In genomic region chr20:49913399-49914047, GRCh38 we compare ENCODE assay signal across 10 cellular contexts. TPM values are rescaled to one million over a fixed set of nuclear protein-coding genes. Genes with fewer than 3 reads are reported as not detected.
DNase-seq lines count a peak whose midpoint lies in the region; ATAC-seq and TF ChIP-seq lines count a peak whose summit lies in the region.
"Had no signal": no experiment of that assay in that cellular context is flagged by ENCODE, and none has a peak within 500 bp of the region (broad histone marks: within the 10 kb centered on the region; RNA-seq: fewer than 3 reads in every experiment).

No MANE protein-coding gene starts in this region.

- POLR2A ChIA-PET in naive thymus-derived CD4-positive, alpha-beta T cell (lab: Charles Lee), result interaction anchor here (0.6 to 5.5 kb wide), 3 partner anchors 9 to 633 kb away, joined by 3 to 44 read pairs (median 12); partner anchors contain the start of gene RNF114

- H3K27ac Mint-ChIP-seq in IgD-negative memory B cell, result peak overlapping the region in 1 of 3 donors; percentile 99
- H3K27ac Mint-ChIP-seq in naive thymus-derived CD4-positive, alpha-beta T cell, result peak overlapping the region in 7 of 9 donors; percentile 80 to 100 (median 99)

- H3K4me1 ChIP-seq in mammary epithelial cell (ENCODE audit: insufficient read depth, low read length), result peaks cover 21% of the 10 kb centered on the region
- H3K4me1 ChIP-seq in naive thymus-derived CD4-positive, alpha-beta T cell (ENCODE audit: control insufficient read depth in 2 of 2, insufficient read depth in 2 of 2, low read length in 2 of 2), result peaks cover 11 to 16% of the 10 kb centered on the region in 2 donors

- no peak overlapping the region for H3K27ac ChIP-seq in mammary epithelial cell (ENCODE audit: insufficient read depth, low read depth, low read length)
- H3K27ac ChIP-seq in naive thymus-derived CD4-positive, alpha-beta T cell (ENCODE audit: low read depth, low read length), result no peak overlapping the region

- intact Hi-C loops in mammary epithelial cell (cut with micrococcal nuclease) (no loop called here), sciatic nerve (cut with DNase I) (loop anchor here (10.0 kb wide), 1 partner anchor 299 kb away; no protein-coding TSS in a partner anchor)
- intact Hi-C loops in naive thymus-derived CD4-positive, alpha-beta T cell (cut with micrococcal nuclease), result loop anchor here in 1 of 2 donors (2.0 kb wide), 1 partner anchor 15 kb away; no protein-coding TSS in a partner anchor

- WGBS in mammary epithelial cell (ENCODE audit: low coverage, missing lambda C conversion rate), result 86% methylated on average over 14 of the region's 16 CpGs

- no peak for TF ChIP-seq CTCF in mammary epithelial cell (conservative IDR thresholded peaks at IDR 0.05 in 1 of 2, IDR thresholded peaks at IDR 0.05 in 1 of 2; ENCODE audit: extremely low read depth in 1 of 2, insufficient read depth in 1 of 2, low read depth in 1 of 2, low read length in 2 of 2)

- no peak overlapping the region for H3K4me3 ChIP-seq in mammary epithelial cell (replicated peaks in 1 of 3; ENCODE audit: insufficient read depth in 1 of 3, low read depth in 2 of 3, low read length in 3 of 3)
- H3K4me3 ChIP-seq in naive thymus-derived CD4-positive, alpha-beta T cell (ENCODE audit: low read length), result no peak overlapping the region

- H3K27me3 Mint-ChIP-seq in IgD-negative memory B cell, result peaks cover 2% of the 10 kb centered on the region
- H3K27me3 Mint-ChIP-seq in naive thymus-derived CD4-positive, alpha-beta T cell, result no peaks in the 10 kb centered on the region

- dilution Hi-C loops in mammary epithelial cell (cut with HindIII; ENCODE audit: low sequenced_read_pairs), result loop anchor here (5.0 kb wide), 1 partner anchor 34 kb away; no protein-coding TSS in a partner anchor

- peaks cover 3% of the 10 kb centered on the region for H3K36me3 Mint-ChIP-seq in IgD-negative memory B cell
- peaks cover 0 to 3% (median 0%) of the 10 kb centered on the region in 5 donors for H3K36me3 Mint-ChIP-seq in naive thymus-derived CD4-positive, alpha-beta T cell

- H3K9ac ChIP-seq in mammary epithelial cell (ENCODE audit: insufficient read depth, low read length), result no peak overlapping the region

- H3K9me3 ChIP-seq in mammary epithelial cell (replicated peaks; ENCODE audit: insufficient read depth, low read length), result no peaks in the 10 kb centered on the region
- H3K9me3 ChIP-seq in naive thymus-derived CD4-positive, alpha-beta T cell (ENCODE audit: control insufficient read depth in 2 of 3, low read length in 3 of 3), result no peaks in the 10 kb centered on the region

- DNase-seq in Ammon's horn (ENCODE audit: low spot score) (peak; percentile 78), mammary epithelial cell (no peak), NK-92 (lab: John Stamatoyannopoulos, UW; ENCODE audit: unreplicated experiment) (no peak), sciatic nerve (ENCODE audit: low spot score) (no peak)
- DNase-seq in naive thymus-derived CD4-positive, alpha-beta T cell, result no peak
- no peak for DNase-seq in activated effector memory CD4-positive, alpha-beta T cell treated with anti-CD3 and anti-CD28 coated beads, Interleukin-2, amount 50 U/mL, for 16 hours
- DNase-seq: DMS53, NCI-H524 treated with DMSO at 0.1 percent for 48 hours had no signal

- ATAC-seq in naive thymus-derived CD4-positive, alpha-beta T cell, result no peak
- ATAC-seq in GM21447 (IDR thresholded peaks at IDR 0.05; ENCODE audit: unreplicated experiment), result no peak
- ATAC-seq in sciatic nerve, result no peak

- peaks cover 65% of the 10 kb centered on the region for H3K79me2 ChIP-seq in mammary epithelial cell (ENCODE audit: insufficient read depth, low read length)

- CTCF ChIA-PET in mammary epithelial cell (lab: Charles Lee; ENCODE audit: low non-redundant PET), result interaction anchor here (0.5 to 0.6 kb wide), 2 partner anchors 65 to 1069 kb away, joined by 5 read pairs; no protein-coding TSS in a partner anchor
- CTCF ChIA-PET in naive thymus-derived CD4-positive, alpha-beta T cell (lab: Charles Lee), result interaction anchor here (0.7 to 1.2 kb wide), 2 partner anchors 14 to 499 kb away, joined by 3 to 5 read pairs; no protein-coding TSS in a partner anchor

- H3K9me3 Mint-ChIP-seq in IgD-negative memory B cell, result no peaks in the 10 kb centered on the region
- H3K9me3 Mint-ChIP-seq in naive thymus-derived CD4-positive, alpha-beta T cell, result no peaks in the 10 kb centered on the region

- H2AFZ ChIP-seq in mammary epithelial cell (ENCODE audit: low read depth, low read length), result no peak overlapping the region

- no peaks in the 10 kb centered on the region for H3K27me3 ChIP-seq in mammary epithelial cell (ENCODE audit: insufficient read depth, low read length)
- no peaks in the 10 kb centered on the region for H3K27me3 ChIP-seq in naive thymus-derived CD4-positive, alpha-beta T cell (ENCODE audit: control insufficient read depth in 2 of 2, insufficient read depth in 2 of 2, low read length in 2 of 2)

- peak overlapping the region; percentile 47 to 100 (median 98) for H3K4me3 Mint-ChIP-seq in IgD-negative memory B cell
- H3K4me3 Mint-ChIP-seq in naive thymus-derived CD4-positive, alpha-beta T cell, result peak overlapping the region; percentile 62 to 98 (median 97)

- H3K36me3 ChIP-seq in mammary epithelial cell (ENCODE audit: insufficient read depth, low read length), result no peaks in the 10 kb centered on the region
- peaks cover 0 to 29% (median 4%) of the 10 kb centered on the region in 3 experiments for H3K36me3 ChIP-seq in naive thymus-derived CD4-positive, alpha-beta T cell (ENCODE audit: control insufficient read depth in 2 of 3, insufficient read depth in 3 of 3, low read length in 3 of 3)

- H3K4me1 Mint-ChIP-seq in IgD-negative memory B cell, result peaks cover 29 to 34% (median 31%) of the 10 kb centered on the region in 3 donors
- H3K4me1 Mint-ChIP-seq in naive thymus-derived CD4-positive, alpha-beta T cell, result peaks cover 27 to 53% (median 36%) of the 10 kb centered on the region in 7 donors

- BruUV-seq in mammary epithelial cell (replicated peaks; lab: Mats Ljungman, UMichigan), result no TSS peak

- H3K4me2 ChIP-seq in mammary epithelial cell (ENCODE audit: insufficient read depth, low read depth, low read length), result peak overlapping the region; percentile 79

- in situ Hi-C loops in mammary epithelial cell (cut with MboI; ENCODE audit: low sequenced_read_pairs in 2 of 2), result no loop called here

- no peaks in the 10 kb centered on the region for H4K20me1 ChIP-seq in mammary epithelial cell (ENCODE audit: insufficient read depth, low read length)

RNA-seq across cellular contexts. Expression of gene SPATA2, which starts 1.8 kb away (rescaled TPM):
- polyA plus RNA-seq in IgD-negative memory B cell (7.1 TPM), mammary epithelial cell (5.6 TPM)
- total RNA-seq in mammary epithelial cell (1 to 10 TPM; 4.2 to 6.9 TPM), sciatic nerve (8.2 TPM)
- polyA minus RNA-seq in mammary epithelial cell, result 6.2 TPM
- total RNA-seq in naive thymus-derived CD4-positive, alpha-beta T cell, result 10 to 100 TPM in 2 of 5 experiments, 1 to 10 TPM in 3; 9.0 to 18.4 (median 10.0) TPM
- polyA plus RNA-seq in naive thymus-derived CD4-positive, alpha-beta T cell, result 1 to 10 TPM; 2.7 to 7.4 TPM

RNA-seq across cellular contexts. Expression of gene RNF114, which starts 22.7 kb away (rescaled TPM):
- polyA plus RNA-seq in IgD-negative memory B cell (119 TPM), mammary epithelial cell (75.0 TPM)
- total RNA-seq in mammary epithelial cell (100 to 1,000 TPM in 1 of 2 donors, 10 to 100 TPM in 1; 57.3 to 136 TPM), sciatic nerve (80.5 TPM)
- polyA minus RNA-seq in mammary epithelial cell, result 115 TPM
- 100 to 1,000 TPM in 3 of 5 experiments, 10 to 100 TPM in 2; 67.1 to 113 (median 101) TPM for total RNA-seq in naive thymus-derived CD4-positive, alpha-beta T cell
- 100 to 1,000 TPM; 130 to 143 TPM for polyA plus RNA-seq in naive thymus-derived CD4-positive, alpha-beta T cell
